Comparison of ENCODE assay signal across 25 cellular contexts in the genomic region with DNA sequence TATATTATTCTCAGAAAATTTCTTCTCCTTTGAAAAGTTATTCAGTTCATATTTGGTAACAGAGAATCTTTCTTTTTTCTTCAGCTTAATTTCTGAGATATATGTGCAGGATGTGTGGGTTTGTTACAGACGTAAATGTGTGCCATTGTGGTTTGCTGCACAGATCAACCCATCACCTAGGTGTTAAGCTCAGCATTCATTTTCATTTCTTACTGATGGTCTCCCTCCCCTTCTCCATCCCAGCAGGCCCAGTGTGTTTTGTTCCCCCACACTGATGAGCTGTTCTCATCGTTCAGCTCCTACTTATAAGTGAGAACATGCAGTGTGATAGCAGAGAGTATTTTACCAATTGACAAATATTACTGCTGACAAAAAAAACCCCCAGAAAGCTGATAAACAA.
"Had no signal": no experiment of that assay in that cellular context is flagged by ENCODE, and none has a peak within 500 bp of the region (broad histone marks: within the 10 kb centered on the region; RNA-seq: fewer than 3 reads in every experiment).

No MANE protein-coding gene starts in this region.

- H3K36me3 Mint-ChIP-seq: mesothelial cell of epicardium; stimulated activated naive B cell treated with anti-CD40 and anti-IgM and Interleukin-4, amounts not matched to agents 10 μg/mL and 1 μg/mL and 100 μg/mL, for 72 hours had no signal

- H3K4me3 ChIP-seq: left ventricle myocardium inferior, lung, ovary, right atrium auricular region, right lobe of liver, smooth muscle cell, stomach, thoracic aorta, tibial artery, uterus had no signal

- H3K4me1 ChIP-seq: left ventricle myocardium inferior, right atrium auricular region, right lobe of liver, stomach, tibial artery, uterus had no signal

- H3K27me3 ChIP-seq: ovary, right atrium auricular region, right lobe of liver, stomach, tibial artery, uterus had no signal

- H3K27ac Mint-ChIP-seq: mesothelial cell of epicardium; naive B cell; nephron progenitor cell; progenitor cell of endocrine pancreas; stimulated activated naive B cell treated with anti-CD40 and anti-IgM and Interleukin-4, amounts not matched to agents 10 μg/mL and 1 μg/mL and 100 μg/mL, for 72 hours had no signal

- H3K4me3 Mint-ChIP-seq: mesothelial cell of epicardium; naive B cell; nephron progenitor cell; stimulated activated naive B cell treated with anti-CD40 and anti-IgM and Interleukin-4, amounts not matched to agents 10 μg/mL and 1 μg/mL and 100 μg/mL, for 72 hours had no signal

- DNase-seq: hippocampal formation; kidney; left colon; left ventricle myocardium inferior; mesendoderm; naive B cell; nephron progenitor cell; ovary; right lobe of liver; stimulated activated CD4-positive, alpha-beta T cell treated with anti-CD3 and anti-CD28 coated beads, Interleukin-1b, Interleukin-23, amount 100 ng/mL, for 48 hours; stimulated activated CD4-positive, alpha-beta T cell treated with anti-CD3 and anti-CD28 coated beads, Interleukin-2, amount 100 ng/mL, for 48 hours; stimulated activated CD4-positive, alpha-beta T cell treated with anti-CD3 and anti-CD28 coated beads, Interleukin-4, amount 100 ng/mL, for 4 hours; stimulated activated CD8-positive, alpha-beta memory T cell treated with anti-CD3 and anti-CD28 coated beads, Interleukin-4, amount 100 ng/mL, for 48 hours; stimulated activated naive B cell treated with anti-CD40 and anti-IgM and Interleukin-4, amounts not matched to agents 10 μg/mL and 1 μg/mL and 100 μg/mL, for 72 hours; stimulated activated naive CD8-positive, alpha-beta T cell treated with anti-CD3 and anti-CD28 coated beads, Interleukin-15, Interleukin-2, amounts not matched to agents 100 U/mL and 50 U/mL, for 24 hours; stomach; tibial artery; trophoblast cell; uterus had no signal

- H3K36me3 ChIP-seq: left ventricle myocardium inferior, ovary, right atrium auricular region, right lobe of liver, stomach, thoracic aorta, tibial artery, uterus had no signal

- H3K27ac ChIP-seq: left ventricle myocardium inferior, ovary, right atrium auricular region, right lobe of liver, stomach, thoracic aorta, tibial artery, uterus had no signal

- H3K4me1 Mint-ChIP-seq: mesothelial cell of epicardium; naive B cell; nephron progenitor cell; stimulated activated naive B cell treated with anti-CD40 and anti-IgM and Interleukin-4, amounts not matched to agents 10 μg/mL and 1 μg/mL and 100 μg/mL, for 72 hours had no signal

- ATAC-seq: left colon; right lobe of liver; stimulated activated naive B cell treated with anti-CD40 and anti-IgM and Interleukin-4, amounts not matched to agents 10 μg/mL and 1 μg/mL and 100 μg/mL, for 72 hours; stimulated activated naive CD8-positive, alpha-beta T cell treated with anti-CD3 and anti-CD28 coated beads, Interleukin-15, Interleukin-2, amounts not matched to agents 100 U/mL and 50 U/mL, for 24 hours had no signal

- H3K27me3 Mint-ChIP-seq: naive B cell; progenitor cell of endocrine pancreas; stimulated activated naive B cell treated with anti-CD40 and anti-IgM and Interleukin-4, amounts not matched to agents 10 μg/mL and 1 μg/mL and 100 μg/mL, for 72 hours had no signal

- H3K9me3 ChIP-seq: ovary, right lobe of liver, thoracic aorta had no signal
